Comparison of ENCODE assay signal across 29 cellular contexts in genomic region chr12:112826011-112826410, GRCh38. TPM values are rescaled to one million over a fixed set of nuclear protein-coding genes. Genes with fewer than 3 reads are reported as not detected.
DNase-seq lines count a peak whose midpoint lies in the region; TF ChIP-seq lines count a peak whose summit lies in the region.
"Had no signal": no experiment of that assay in that cellular context is flagged by ENCODE, and none has a peak within 500 bp of the region (broad histone marks: within the 10 kb centered on the region; RNA-seq: fewer than 3 reads in every experiment).

No MANE protein-coding gene starts in this region.

- 85 to 86% methylated on average over 6 to 8 of the region's 8 CpGs for WGBS in endodermal cell (ENCODE audit: insufficient coverage in 1 of 2, insufficient read length in 1 of 2), 2 experiments
- no CpG with 5 or more reads among the region's 8 CpGs for WGBS in mesendoderm (ENCODE audit: extremely low coverage, insufficient coverage, low lambda C conversion rate)

- no peak overlapping the region for H3K23ac ChIP-seq in mesendoderm (ENCODE audit: low read length)

- H3K79me1 ChIP-seq in mesendoderm (ENCODE audit: low read length): no peaks in the 10 kb centered on the region

- H3K9me2 ChIP-seq in PC-9 (ENCODE audit: insufficient read depth): no peaks in the 10 kb centered on the region

- no peak overlapping the region for H2BK15ac ChIP-seq in mesendoderm (replicated peaks; ENCODE audit: low read depth)

- no peak overlapping the region for H4K8ac ChIP-seq in mesendoderm (ENCODE audit: low read depth, low read length)

- CTCF ChIA-PET in PC-9 (lab: Charles Lee): no interaction called here

- H3K27me3 Mint-ChIP-seq in endodermal cell (ENCODE audit: insufficient read depth): peaks cover 46% of the 10 kb centered on the region

- H3K4me3 Mint-ChIP-seq in endodermal cell: no peak overlapping the region
- H3K4me3 Mint-ChIP-seq: CD14-positive monocyte; CD4-positive, alpha-beta memory T cell; CD4-positive, CD25-positive, alpha-beta regulatory T cell; CD8-positive, alpha-beta memory T cell had no signal

- no peak overlapping the region for H3K27ac ChIP-seq in endodermal cell (ENCODE audit: low read depth, low read length)
- no peak overlapping the region for H3K27ac ChIP-seq in mesendoderm (ENCODE audit: low read depth, low read length)
- no peak overlapping the region for H3K27ac ChIP-seq in PC-9
- H3K27ac ChIP-seq: 22Rv1, BLaER1 had no signal

- H3K4me3 ChIP-seq in endodermal cell (ENCODE audit: low read length): no peak overlapping the region
- no peak overlapping the region for H3K4me3 ChIP-seq in mesendoderm (ENCODE audit: low read length)
- H3K4me3 ChIP-seq in PC-9: no peak overlapping the region
- H3K4me3 ChIP-seq: BLaER1, GM12878 had no signal

- H3K27me3 ChIP-seq in endodermal cell (ENCODE audit: control insufficient read depth, insufficient read depth, low read length, poor library complexity, severe bottlenecking): peaks cover 54% of the 10 kb centered on the region
- no peaks in the 10 kb centered on the region for H3K27me3 ChIP-seq in mesendoderm (ENCODE audit: insufficient read depth, low read length, poor library complexity)
- peaks cover 58% of the 10 kb centered on the region for H3K27me3 ChIP-seq in PC-9 (ENCODE audit: insufficient read depth, low read depth)
- H3K27me3 ChIP-seq: BE2C, BLaER1 had no signal

- POLR2A ChIA-PET in PC-9 (lab: Charles Lee; ENCODE audit: unreplicated experiment): no interaction called here

- TF ChIP-seq CTCF in endodermal cell (conservative IDR thresholded peaks at IDR 0.05): no peak
- TF ChIP-seq CTCF in PC-9 (conservative IDR thresholded peaks at IDR 0.05): no peak
- no peak for TF ChIP-seq CTCF in GM20000 (IDR thresholded peaks at IDR 0.05; ENCODE audit: extremely low read depth, missing control alignments)

- H3K9ac ChIP-seq in endodermal cell (ENCODE audit: extremely low read depth, low read length, poor library complexity, severe bottlenecking) (no peak overlapping the region), mesendoderm (ENCODE audit: low read length) (no peak overlapping the region)
- H3K9ac ChIP-seq: BLaER1 had no signal

- H3K79me2 ChIP-seq in mesendoderm (ENCODE audit: control insufficient read depth, insufficient read depth, low read length) (no peaks in the 10 kb centered on the region), PC-9 (ENCODE audit: low read depth) (no peaks in the 10 kb centered on the region)

- peak overlapping the region; percentile 25 for H2BK5ac ChIP-seq in mesendoderm (ENCODE audit: low read length)

- DNase-seq in NCI-H82 (lab: John Stamatoyannopoulos, UW) (peak; percentile 12), NCI-H82 treated with DMSO at 0.1 percent for 48 hours (lab: John Stamatoyannopoulos, UW; ENCODE audit: unreplicated experiment) (no peak), endodermal cell (peak; percentile 55), mesendoderm (no peak), PC-9 (no peak), GM20000 (ENCODE audit: low spot score) (no peak), SW 1271 (lab: John Stamatoyannopoulos, UW) (no peak)
- DNase-seq: ACHN; BE2C; C1 segment of cervical spinal cord; CD4-positive, alpha-beta memory T cell; CD4-positive, CD25-positive, alpha-beta regulatory T cell; CD8-positive, alpha-beta memory T cell; COR-L47; DMS 273 treated with DMSO at 0.1 percent for 48 hours; DMS153; DMS53; DMS79; DND-41; EL; GDM1 had no signal

- no peak overlapping the region for H3K4ac ChIP-seq in mesendoderm (ENCODE audit: low read depth, low read length)

- H3K18ac ChIP-seq in mesendoderm (ENCODE audit: low read length): no peak overlapping the region

- H2BK120ac ChIP-seq in mesendoderm (ENCODE audit: low read depth, low read length): no peak overlapping the region

- intact Hi-C loops in PC-9 (cut with micrococcal nuclease; ENCODE audit: unreplicated experiment): no loop called here

- H4K20me1 ChIP-seq in PC-9 (ENCODE audit: insufficient read depth): no peaks in the 10 kb centered on the region
- H4K20me1 ChIP-seq: BLaER1 had no signal

- H3K4me1 Mint-ChIP-seq in endodermal cell: peaks cover 22% of the 10 kb centered on the region
- H3K4me1 Mint-ChIP-seq: CD4-positive, alpha-beta memory T cell; CD4-positive, CD25-positive, alpha-beta regulatory T cell; CD8-positive, alpha-beta memory T cell had no signal

- no peaks in the 10 kb centered on the region for H3K9me3 Mint-ChIP-seq in endodermal cell
- H3K9me3 Mint-ChIP-seq: CD14-positive monocyte; CD4-positive, alpha-beta memory T cell; CD8-positive, alpha-beta memory T cell had no signal

- H3K36me3 ChIP-seq in endodermal cell (ENCODE audit: control insufficient read depth, insufficient read depth, low read length): no peaks in the 10 kb centered on the region
- no peaks in the 10 kb centered on the region for H3K36me3 ChIP-seq in mesendoderm (ENCODE audit: control insufficient read depth, insufficient read depth, low read length)
- H3K36me3 ChIP-seq in PC-9 (ENCODE audit: low read depth): no peaks in the 10 kb centered on the region
- H3K36me3 ChIP-seq: BLaER1 had no signal

- no peak overlapping the region for H2AFZ ChIP-seq in PC-9

- H3K9me3 ChIP-seq in endodermal cell (ENCODE audit: control insufficient read depth, low read length) (no peaks in the 10 kb centered on the region), PC-9 (ENCODE audit: insufficient read depth, low read depth) (no peaks in the 10 kb centered on the region)
- H3K9me3 ChIP-seq: BE2C, BLaER1 had no signal

- H3K27ac Mint-ChIP-seq in endodermal cell: no peak overlapping the region
- H3K27ac Mint-ChIP-seq: CD14-positive monocyte; CD4-positive, alpha-beta memory T cell; CD8-positive, alpha-beta memory T cell had no signal

- no peaks in the 10 kb centered on the region for H3K36me3 Mint-ChIP-seq in endodermal cell (ENCODE audit: low read depth)
- H3K36me3 Mint-ChIP-seq: CD14-positive monocyte; CD4-positive, alpha-beta memory T cell; CD4-positive, CD25-positive, alpha-beta regulatory T cell; CD8-positive, alpha-beta memory T cell had no signal

- H3K4me1 ChIP-seq in endodermal cell (ENCODE audit: control insufficient read depth, insufficient read depth, low read length) (peaks cover 2% of the 10 kb centered on the region), mesendoderm (ENCODE audit: control insufficient read depth, low read depth, low read length) (peaks cover 7% of the 10 kb centered on the region), PC-9 (replicated peaks; ENCODE audit: insufficient read depth) (no peaks in the 10 kb centered on the region)
- H3K4me1 ChIP-seq: BLaER1 had no signal

- no peak overlapping the region for H2AK5ac ChIP-seq in mesendoderm (ENCODE audit: low read length)

- H3F3A ChIP-seq in PC-9 (ENCODE audit: insufficient read depth, low read depth): no peaks in the 10 kb centered on the region

- BruUV-seq in PC-9 (replicated peaks; lab: Mats Ljungman, UMichigan): no TSS peak

- H3K4me2 ChIP-seq in mesendoderm (ENCODE audit: low read length): no peak overlapping the region
- no peak overlapping the region for H3K4me2 ChIP-seq in PC-9
- H3K4me2 ChIP-seq: BLaER1 had no signal

- no peak overlapping the region for H4K5ac ChIP-seq in mesendoderm (ENCODE audit: low read length)

- H3K56ac ChIP-seq in mesendoderm (ENCODE audit: low read length): peak overlapping the region; percentile 35

RNA-seq across cellular contexts. Expression of gene RPH3A, which starts 34.5 kb away (rescaled TPM):
- not detected for total RNA-seq in endodermal cell
- polyA plus RNA-seq in endodermal cell (2013, experiment 1 of 2): 0.21 TPM
- 0.83 TPM for polyA plus RNA-seq in endodermal cell (2013, experiment 2 of 2)
- 0.04 TPM for polyA plus RNA-seq in mesendoderm (2013, experiment 1 of 2)
- 0.07 TPM for polyA plus RNA-seq in mesendoderm (2013, experiment 2 of 2)
- not detected in 2 replicates for total RNA-seq in PC-9 (2021)
- total RNA-seq: A172; CD4-positive, alpha-beta memory T cell; CD4-positive, CD25-positive, alpha-beta regulatory T cell; CD8-positive, alpha-beta memory T cell; Daoy; G401; GM12878 had no signal
- polyA plus RNA-seq: AG04450; CD4-positive, alpha-beta memory T cell; CD4-positive, CD25-positive, alpha-beta regulatory T cell; CD8-positive, alpha-beta memory T cell; GM12878 had no signal

Comparison
In these comparisons a context has a peak if more than half of its experiments do, and no peak if none do; other contexts are left out.
1. DNase-seq: peak in NCI-H82 (single experiment) and endodermal cell (single experiment); none in NCI-H82 treated with DMSO at 0.1 percent for 48 hours (single experiment), mesendoderm (single experiment), PC-9 (0 of 2), GM20000 (single experiment) and SW 1271 (0 of 2).